Comparison of ENCODE assay signal across 25 cellular contexts in genomic region chr14:52759145-52759544, GRCh38.
"Had no signal": no experiment of that assay in that cellular context is flagged by ENCODE, and none has a peak within 500 bp of the region (broad histone marks: within the 10 kb centered on the region; RNA-seq: fewer than 3 reads in every experiment).

No MANE protein-coding gene starts in this region.

- H3K4me1 ChIP-seq: colonic mucosa, esophagus squamous epithelium, gastrocnemius medialis, left lung, lower lobe of right lung had no signal

- H3K27me3 Mint-ChIP-seq: dendritic cell treated with granulocyte-macrophage colony-stimulating factor and Interleukin-4, amounts not matched to agents 40 ng/mL and 50 ng/mL, for 4 days; effector memory CD8-positive, alpha-beta T cell; naive B cell had no signal

- ATAC-seq: effector memory CD8-positive, alpha-beta T cell; esophagus mucosa; gastrocnemius medialis; heart right ventricle; left cardiac atrium; left lung; left ventricle myocardium superior; lower lobe of right lung; mucosa of descending colon had no signal

- H3K4me3 Mint-ChIP-seq: dendritic cell treated with granulocyte-macrophage colony-stimulating factor and Interleukin-4, amounts not matched to agents 40 ng/mL and 50 ng/mL, for 4 days; effector memory CD8-positive, alpha-beta T cell; endodermal cell; mesothelial cell of epicardium; naive B cell had no signal

- DNase-seq: colonic mucosa; cortex of kidney; effector CD8-positive, alpha-beta T cell; effector memory CD8-positive, alpha-beta T cell; endodermal cell; erythroblast; esophagus squamous epithelium; foreskin fibroblast; foreskin melanocyte; gastrocnemius medialis; glutamatergic neuron; head of caudate nucleus; heart right ventricle; hippocampal formation; left cardiac atrium; left lung; left ventricle myocardium superior; lower lobe of right lung; mesenchymal stem cell; mucosa of descending colon; naive B cell had no signal

- H3K27ac Mint-ChIP-seq: dendritic cell treated with granulocyte-macrophage colony-stimulating factor and Interleukin-4, amounts not matched to agents 40 ng/mL and 50 ng/mL, for 4 days; effector memory CD8-positive, alpha-beta T cell; endodermal cell; mesothelial cell of epicardium; naive B cell had no signal

- H3K4me1 Mint-ChIP-seq: endodermal cell, mesothelial cell of epicardium had no signal

- H3K4me3 ChIP-seq: colonic mucosa, esophagus squamous epithelium, gastrocnemius medialis, heart right ventricle, left lung, lower lobe of right lung, mucosa of descending colon had no signal

- H3K9me3 ChIP-seq: colonic mucosa, esophagus squamous epithelium, gastrocnemius medialis, heart right ventricle, left lung, lower lobe of right lung, mucosa of descending colon had no signal

- H3K27me3 ChIP-seq: colonic mucosa, esophagus squamous epithelium, gastrocnemius medialis, heart right ventricle, left lung had no signal

- H3K27ac ChIP-seq: colonic mucosa, epithelial cell of prostate, esophagus squamous epithelium, gastrocnemius medialis, heart right ventricle, left lung, lower lobe of right lung had no signal

- H3K9me3 Mint-ChIP-seq: dendritic cell treated with granulocyte-macrophage colony-stimulating factor and Interleukin-4, amounts not matched to agents 40 ng/mL and 50 ng/mL, for 4 days; effector memory CD8-positive, alpha-beta T cell; endodermal cell; mesothelial cell of epicardium; naive B cell had no signal
